In the genomic region with DNA sequence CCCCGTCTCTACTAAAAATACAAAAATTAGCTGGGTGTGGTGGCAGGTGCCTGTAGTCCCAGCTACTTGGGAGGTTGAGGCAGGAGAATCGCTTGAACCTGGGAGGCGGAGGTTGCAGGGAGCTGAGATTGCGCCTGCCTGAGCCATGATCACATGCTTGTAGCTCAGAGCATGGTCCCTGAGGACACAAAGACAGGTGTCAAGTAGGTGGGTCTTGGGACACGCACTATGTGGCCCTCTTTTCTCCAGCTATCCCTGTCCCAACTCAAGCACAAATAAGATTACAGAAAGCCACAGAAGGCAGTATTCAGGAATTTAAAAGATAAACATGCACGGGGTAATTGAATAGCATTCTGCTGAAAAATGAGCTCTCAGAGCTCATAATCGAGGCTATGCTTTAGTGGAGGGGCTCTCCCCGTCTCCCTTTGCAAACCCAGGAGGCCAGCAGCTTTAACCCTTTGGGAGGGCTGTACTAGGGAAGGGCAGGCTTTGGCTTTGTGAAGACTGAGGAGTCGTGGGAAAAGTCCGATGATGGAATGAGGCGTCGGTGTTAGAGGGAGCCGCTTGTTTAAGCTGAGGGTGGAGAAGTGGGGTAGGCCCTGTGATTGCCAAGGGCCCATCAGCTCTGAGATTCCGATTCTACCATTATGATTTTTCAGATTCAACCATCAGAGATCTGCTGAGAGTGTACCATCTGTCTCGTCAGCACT, we compare ENCODE assay signal across 22 cellular contexts. TPM values are rescaled to one million over a fixed set of nuclear protein-coding genes. Genes with fewer than 3 reads are reported as not detected.
DNase-seq lines count a peak whose midpoint lies in the region; ATAC-seq and TF ChIP-seq lines count a peak whose summit lies in the region.
"Had no signal": no experiment of that assay in that cellular context is flagged by ENCODE, and none has a peak within 500 bp of the region (broad histone marks: within the 10 kb centered on the region; RNA-seq: fewer than 3 reads in every experiment).

No MANE protein-coding gene starts in this region.

- H3K9me3 ChIP-seq in gastroesophageal sphincter = no peaks in the 10 kb centered on the region
- H3K9me3 ChIP-seq: BE2C, MG63, SJSA1 had no signal

- peaks cover 0 to 25% (median 6%) of the 10 kb centered on the region in 3 donors for H3K4me1 ChIP-seq in gastroesophageal sphincter
- H3K4me1 ChIP-seq: BE2C had no signal

- in situ Hi-C loops in G401 (cut with HindIII; ENCODE audit: low sequenced_read_pairs) (no loop called here), KBM-7 (cut with MboI; ENCODE audit: low pct_unique_long_range_greater_than_20kb, low sequenced_read_pairs) (no loop called here)

- H3K4me1 Mint-ChIP-seq in glutamatergic neuron (ENCODE audit: low read depth, unreplicated experiment) (peaks cover 24% of the 10 kb centered on the region), nephron (peaks cover 43% of the 10 kb centered on the region)
- H3K4me1 Mint-ChIP-seq: CD8-positive, alpha-beta memory T cell had no signal

- H3K27me3 Mint-ChIP-seq in glutamatergic neuron (ENCODE audit: unreplicated experiment) (no peaks in the 10 kb centered on the region), nephron (ENCODE audit: low read depth) (peaks cover 13% of the 10 kb centered on the region)

- TF ChIP-seq EP300 in gastroesophageal sphincter (IDR thresholded peaks at IDR 0.05) = no peak

- 37 to 45% methylated on average over 9 to 10 of the region's 15 CpGs for WGBS in gastroesophageal sphincter (ENCODE audit: low coverage in 1 of 2), 2 donors

- H3K9me3 Mint-ChIP-seq in glutamatergic neuron (ENCODE audit: unreplicated experiment) (no peaks in the 10 kb centered on the region), nephron (no peaks in the 10 kb centered on the region)
- H3K9me3 Mint-ChIP-seq: CD14-positive monocyte; CD8-positive, alpha-beta memory T cell had no signal

- DNase-seq in G401 (ENCODE audit: low spot score) = peak; percentile 15
- DNase-seq in NCI-H82 treated with DMSO at 0.1 percent for 48 hours (lab: John Stamatoyannopoulos, UW; ENCODE audit: unreplicated experiment) = peak; percentile 8
- no peak for DNase-seq in glutamatergic neuron
- no peak for DNase-seq in KBM-7
- no peak for DNase-seq in NCI-H226
- no peak for DNase-seq in SK-N-DZ (ENCODE audit: low spot score)
- DNase-seq: BE2C; CD8-positive, alpha-beta memory T cell; DMS79 treated with DMSO at 0.1 percent for 48 hours; KG1; MG63; NCI-H2081; NCI-H2227 treated with DMSO at 0.1 percent for 48 hours; NCI-H510A treated with DMSO at 0.1 percent for 48 hours; NCI-H774; Right ventricle myocardium superior; RPMI8226 had no signal

- ATAC-seq in gastroesophageal sphincter = no peak

- H3K36me3 Mint-ChIP-seq in glutamatergic neuron (ENCODE audit: unreplicated experiment) = no peaks in the 10 kb centered on the region
- H3K36me3 Mint-ChIP-seq in nephron (ENCODE audit: low read depth) = no peaks in the 10 kb centered on the region
- H3K36me3 Mint-ChIP-seq: CD14-positive monocyte; CD8-positive, alpha-beta memory T cell had no signal

- TF ChIP-seq CTCF in glutamatergic neuron (IDR thresholded peaks at IDR 0.05; ENCODE audit: partially characterized antibody, unreplicated experiment) = no peak
- TF ChIP-seq CTCF in nephron (IDR thresholded peaks at IDR 0.05; ENCODE audit: unreplicated experiment in 3 of 3) = no peak
- TF ChIP-seq CTCF in gastroesophageal sphincter (IDR thresholded peaks at IDR 0.05) = no peak

- H3K36me3 ChIP-seq in gastroesophageal sphincter = no peaks in the 10 kb centered on the region
- H3K36me3 ChIP-seq: BE2C, MG63, SJSA1 had no signal

- H3K27me3 ChIP-seq in gastroesophageal sphincter = no peaks in the 10 kb centered on the region
- H3K27me3 ChIP-seq: BE2C, SJSA1 had no signal

- H3K4me3 ChIP-seq in gastroesophageal sphincter = no peak overlapping the region
- H3K4me3 ChIP-seq: MG63, SJSA1 had no signal

- H3K27ac Mint-ChIP-seq in glutamatergic neuron (ENCODE audit: unreplicated experiment) (peak overlapping the region; percentile 41), nephron (peak overlapping the region; percentile 63 to 86 (median 84))
- H3K27ac Mint-ChIP-seq: CD14-positive monocyte had no signal

- H3K4me3 Mint-ChIP-seq in glutamatergic neuron (ENCODE audit: unreplicated experiment) (no peak overlapping the region), nephron (peak overlapping the region in 1 of 3 experiments; percentile 9)
- H3K4me3 Mint-ChIP-seq: CD14-positive monocyte; CD8-positive, alpha-beta memory T cell had no signal

- peak overlapping the region in 2 of 4 donors; percentile 8 to 64 for H3K27ac ChIP-seq in gastroesophageal sphincter
- H3K27ac ChIP-seq: SJSA1 had no signal

- no peak for TF ChIP-seq POLR2A in gastroesophageal sphincter (IDR thresholded peaks at IDR 0.05)

RNA-seq across cellular contexts. Expression of a gene that starts 59.6 kb away (rescaled TPM):
- not detected in 2 replicates for total RNA-seq in G401 (2014; rRNA removed; shearing (Covaris generic))
- total RNA-seq in glutamatergic neuron (ENCODE audit: unreplicated experiment) (0.20 TPM), gastroesophageal sphincter (100 to 1,000 TPM in 1 of 4 donors, 10 to 100 TPM in 3; 38.9 to 114 (median 62.1) TPM)
- polyA plus RNA-seq in SK-N-DZ (2014; cell fraction: cytosol; rRNA removed) = not detected in 2 replicates
- polyA plus RNA-seq in SK-N-DZ (2014; cell fraction: nucleus; rRNA removed) = 0.01 TPM in 1 of 2 replicates, not detected in the other
- total RNA-seq: A673; CD8-positive, alpha-beta memory T cell had no signal
- polyA plus RNA-seq: CD14-positive monocyte; CD8-positive, alpha-beta memory T cell had no signal

Comparison
In these comparisons a context has a peak if more than half of its experiments do, and no peak if none do; other contexts are left out.
1. DNase-seq: peak in G401 (single experiment) and NCI-H82 treated with DMSO at 0.1 percent for 48 hours (single experiment); none in glutamatergic neuron (single experiment), KBM-7 (single experiment), NCI-H226 (single experiment) and SK-N-DZ (single experiment).
2. RNA of a gene that starts 59.6 kb away (total RNA-seq): 38.9 to 114 TPM in gastroesophageal sphincter; 0.20 TPM in glutamatergic neuron (single experiment) and not detected in G401; every median in the first group is over 10 times any median in the second.